In the genomic region with DNA sequence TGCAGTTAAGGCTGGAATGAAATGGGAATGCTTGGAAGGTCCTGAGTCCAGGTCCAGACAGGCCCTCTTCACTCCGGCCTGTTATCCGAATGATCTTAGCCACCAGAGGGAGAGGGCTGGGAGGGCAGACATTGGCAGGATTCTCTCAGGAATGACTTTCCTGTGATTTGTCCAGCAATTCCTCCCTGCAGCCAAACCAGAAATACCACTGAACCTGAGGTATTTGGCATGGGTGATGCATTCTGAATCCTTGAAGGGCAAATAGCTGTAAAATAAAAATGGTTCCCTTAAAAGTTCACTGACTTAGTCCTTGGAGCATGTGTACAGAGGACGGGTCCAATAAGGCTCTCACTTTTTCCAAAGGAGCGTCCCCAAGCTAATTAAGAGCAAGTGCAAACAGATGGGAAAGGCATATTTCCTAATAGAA, we compare ENCODE assay signal across 14 cellular contexts.
DNase-seq lines count a peak whose midpoint lies in the region; ATAC-seq and TF ChIP-seq lines count a peak whose summit lies in the region.
"Had no signal": no experiment of that assay in that cellular context is flagged by ENCODE, and none has a peak within 500 bp of the region (broad histone marks: within the 10 kb centered on the region; RNA-seq: fewer than 3 reads in every experiment).

No MANE protein-coding gene starts in this region.

- CTCF ChIA-PET in activated CD4-positive, alpha-beta memory T cell treated with anti-CD3 and anti-CD28 coated beads for 36 hours (lab: Charles Lee) = no interaction called here

- ATAC-seq in GM21529 (IDR thresholded peaks at IDR 0.05; ENCODE audit: unreplicated experiment) = no peak

- H3K27ac ChIP-seq in thyroid gland = peak overlapping the region; percentile 78 to 97 (median 88)
- H3K27ac ChIP-seq: dorsolateral prefrontal cortex had no signal

- 13 to 27% methylated on average over 4 of the region's 4 CpGs for WGBS in thyroid gland, 2 donors

- in situ Hi-C loops in astrocyte of the cerebellum (cut with HindIII; ENCODE audit: low sequenced_read_pairs) = no loop called here

- no peaks in the 10 kb centered on the region for H3K9me3 ChIP-seq in thyroid gland

- H3K4me3 ChIP-seq in astrocyte of the cerebellum (ENCODE audit: low read depth, low read length) (no peak overlapping the region), thyroid gland (replicated peaks in 1 of 3) (no peak overlapping the region)

- peaks cover 14% of the 10 kb centered on the region for H3K9me3 Mint-ChIP-seq in activated CD4-positive, alpha-beta memory T cell treated with anti-CD3 and anti-CD28 coated beads for 36 hours

- H3K4me1 Mint-ChIP-seq in activated CD4-positive, alpha-beta memory T cell treated with anti-CD3 and anti-CD28 coated beads for 36 hours (ENCODE audit: low read depth) = no peaks in the 10 kb centered on the region
- H3K4me1 Mint-ChIP-seq: activated naive CD4-positive, alpha-beta T cell treated with anti-CD3 and anti-CD28 coated beads, Interleukin-2, amount 50 U/mL, for 24 hours had no signal

- no peaks in the 10 kb centered on the region for H3K27me3 ChIP-seq in thyroid gland

- no peak overlapping the region for H3K4me3 Mint-ChIP-seq in activated CD4-positive, alpha-beta memory T cell treated with anti-CD3 and anti-CD28 coated beads for 36 hours
- H3K4me3 Mint-ChIP-seq: activated naive CD4-positive, alpha-beta T cell treated with anti-CD3 and anti-CD28 coated beads, Interleukin-2, amount 50 U/mL, for 24 hours had no signal

- DNase-seq in GM04504 (ENCODE audit: low read depth) = peak; percentile 92
- peak; percentile 81 for DNase-seq in astrocyte of the cerebellum (ENCODE audit: low read depth)
- DNase-seq in iris pigment epithelial cell (ENCODE audit: low read depth) = peak; percentile 8
- DNase-seq in thyroid gland = peak; percentile 75 to 80
- DNase-seq in NCI-H446 treated with DMSO at 0.1 percent for 48 hours (lab: John Stamatoyannopoulos, UW) = no peak
- no peak for DNase-seq in activated CD4-positive, alpha-beta memory T cell treated with anti-CD3 and anti-CD28 coated beads for 36 hours
- DNase-seq: dorsolateral prefrontal cortex, HCEC 1CT, hippocampal formation, NCI-H1105 treated with DMSO at 0.1 percent for 48 hours, NCI-H524 treated with DMSO at 0.1 percent for 48 hours, SHP77 had no signal

- no peaks in the 10 kb centered on the region for H3K36me3 ChIP-seq in thyroid gland

- peaks cover 5% of the 10 kb centered on the region for H3K27me3 Mint-ChIP-seq in activated CD4-positive, alpha-beta memory T cell treated with anti-CD3 and anti-CD28 coated beads for 36 hours
- H3K27me3 Mint-ChIP-seq: activated naive CD4-positive, alpha-beta T cell treated with anti-CD3 and anti-CD28 coated beads, Interleukin-2, amount 50 U/mL, for 24 hours had no signal

- TF ChIP-seq POLR2A in thyroid gland (IDR thresholded peaks at IDR 0.05) = peak in 1 of 2 donors; percentile 13

- POLR2A ChIA-PET in activated CD4-positive, alpha-beta memory T cell treated with anti-CD3 and anti-CD28 coated beads for 36 hours (lab: Charles Lee) = no interaction called here

- no peak overlapping the region for H3K27ac Mint-ChIP-seq in activated CD4-positive, alpha-beta memory T cell treated with anti-CD3 and anti-CD28 coated beads for 36 hours
- H3K27ac Mint-ChIP-seq: activated naive CD4-positive, alpha-beta T cell treated with anti-CD3 and anti-CD28 coated beads, Interleukin-2, amount 50 U/mL, for 24 hours had no signal

- peaks cover 2% of the 10 kb centered on the region for H3K36me3 Mint-ChIP-seq in activated CD4-positive, alpha-beta memory T cell treated with anti-CD3 and anti-CD28 coated beads for 36 hours

- H3K4me1 ChIP-seq in thyroid gland = peaks cover 30 to 42% of the 10 kb centered on the region in 2 donors

- intact Hi-C loops in thyroid gland (cut with DNase I) = no loop called here
- intact Hi-C loops in activated CD4-positive, alpha-beta memory T cell treated with anti-CD3 and anti-CD28 coated beads for 36 hours (cut with micrococcal nuclease) = no loop called here

- TF ChIP-seq CTCF in astrocyte of the cerebellum (IDR thresholded peaks at IDR 0.05; ENCODE audit: low read depth, low read length, missing control alignments) = peak; percentile 56
- peak in 4 of 6 experiments; percentile 39 to 80 (median 47) for TF ChIP-seq CTCF in thyroid gland (IDR thresholded peaks at IDR 0.05)

Comparison
In these comparisons a context has a peak if more than half of its experiments do, and no peak if none do; other contexts are left out.
1. DNase-seq: peak in GM04504 (single experiment), astrocyte of the cerebellum (single experiment), iris pigment epithelial cell (single experiment) and thyroid gland (2 of 2); none in NCI-H446 treated with DMSO at 0.1 percent for 48 hours (single experiment) and activated CD4-positive, alpha-beta memory T cell treated with anti-CD3 and anti-CD28 coated beads for 36 hours (single experiment).